ENCODE assay signal across 8 cellular contexts in genomic region chr13:102800145-102801041, GRCh38. TPM values are rescaled to one million over a fixed set of nuclear protein-coding genes. Genes with fewer than 3 reads are reported as not detected.
DNase-seq lines count a peak whose midpoint lies in the region; ATAC-seq and TF ChIP-seq lines count a peak whose summit lies in the region.

No MANE protein-coding gene starts in this region.

- 1 to 2% (median 2%) methylated on average over 53 to 81 of the region's 81 CpGs for WGBS in ovary, 3 donors
- WGBS in thyroid gland, 2 donors: 4 to 5% methylated on average over 29 to 31 of the region's 81 CpGs

- H3K36me3 ChIP-seq in ES-I3 (ENCODE audit: insufficient read depth, low read length) (no peaks in the 10 kb centered on the region), ovary (no peaks in the 10 kb centered on the region), thyroid gland (no peaks in the 10 kb centered on the region)

- H3K4me3 Mint-ChIP-seq in glutamatergic neuron (ENCODE audit: unreplicated experiment): peak overlapping the region; percentile 87

- H3K36me3 Mint-ChIP-seq in glutamatergic neuron (ENCODE audit: unreplicated experiment): peaks cover under 1% of the 10 kb centered on the region

- TF ChIP-seq CTCF in glutamatergic neuron (IDR thresholded peaks at IDR 0.05; ENCODE audit: partially characterized antibody, unreplicated experiment) (peak; percentile 84), ovary (IDR thresholded peaks at IDR 0.05) (peak; percentile 62 to 78 (median 65)), thyroid gland (IDR thresholded peaks at IDR 0.05) (peak; percentile 15 to 77 (median 55))

- H3K4me1 Mint-ChIP-seq in glutamatergic neuron (ENCODE audit: low read depth, unreplicated experiment): peaks cover 13% of the 10 kb centered on the region

- DNase-seq in KG1 (lab: John Stamatoyannopoulos, UW) (peak; percentile 73), SK-MEL-5 (ENCODE audit: low read depth, low spot score) (peak; percentile 65), glutamatergic neuron (peak; percentile 94), ovary (peak; percentile 72 to 87 (median 84)), thyroid gland (peak; percentile 77 to 81)
- peak; percentile 83 for DNase-seq in activated naive CD4-positive, alpha-beta T cell treated with anti-CD3 and anti-CD28 coated beads, Interleukin-2, amount 50 U/mL, for 16 hours

- in situ Hi-C loops in SK-MEL-5 (cut with HindIII; ENCODE audit: low pct_unique_long_range_greater_than_20kb, low sequenced_read_pairs): no loop called here

- peak; percentile 77 for ATAC-seq in GM21723 (IDR thresholded peaks at IDR 0.05; ENCODE audit: unreplicated experiment)

- H3K27ac ChIP-seq in ovary (peak overlapping the region; percentile 59 to 72), thyroid gland (peak overlapping the region; percentile 48 to 76 (median 69))

- H3K9me3 ChIP-seq in ES-I3 (ENCODE audit: control insufficient read depth, insufficient read depth, low read length) (no peaks in the 10 kb centered on the region), ovary (no peaks in the 10 kb centered on the region), thyroid gland (no peaks in the 10 kb centered on the region)

- H3K27me3 ChIP-seq in ovary: no peaks in the 10 kb centered on the region
- H3K27me3 ChIP-seq in thyroid gland: no peaks in the 10 kb centered on the region

- intact Hi-C loops in ovary (cut with DNase I): no loop called here
- intact Hi-C loops in thyroid gland (cut with DNase I): no loop called here

- H3K4me1 ChIP-seq in ES-I3 (ENCODE audit: insufficient read depth, low read length) (0 out of 2 replicates have a peak, but pooled peaks cover 6% of the 10 kb centered on the region), ovary (ENCODE audit: insufficient read depth) (peaks cover 2% of the 10 kb centered on the region), thyroid gland (peaks cover 0 to 10% of the 10 kb centered on the region in 2 donors)

- peaks cover 3% of the 10 kb centered on the region for H3K27me3 Mint-ChIP-seq in glutamatergic neuron (ENCODE audit: unreplicated experiment)

- H3K4me3 ChIP-seq in ovary: peak overlapping the region; percentile 73
- peak overlapping the region; percentile 37 to 77 (median 66) for H3K4me3 ChIP-seq in thyroid gland (replicated peaks in 1 of 3)

- peaks cover 8% of the 10 kb centered on the region for H3K9me3 Mint-ChIP-seq in glutamatergic neuron (ENCODE audit: unreplicated experiment)

- H3K27ac Mint-ChIP-seq in glutamatergic neuron (ENCODE audit: unreplicated experiment): no peak overlapping the region

- peak overlapping the region; percentile 61 for H3K9ac ChIP-seq in ES-I3 (ENCODE audit: low read depth, low read length)

- TF ChIP-seq POLR2A in ovary (IDR thresholded peaks at IDR 0.05) (no peak), thyroid gland (IDR thresholded peaks at IDR 0.05) (peak in 1 of 2 donors; percentile 34)

- no peak for TF ChIP-seq EP300 in ovary (IDR thresholded peaks at IDR 0.05)

RNA-seq across cellular contexts. Expression of gene BIVM, which starts 1.5 kb away (rescaled TPM):
- 15.5 and 17.2 TPM in 2 replicates for total RNA-seq in SK-MEL-5 (2014; rRNA removed; shearing (Covaris generic))
- polyA plus RNA-seq in SK-MEL-5 (2015; cell fraction: cytosol; rRNA removed): 10.5 and 10.8 TPM in 2 replicates
- polyA plus RNA-seq in SK-MEL-5 (2015; cell fraction: nucleus; rRNA removed): 36.7 and 48.3 TPM in 2 replicates
- total RNA-seq in glutamatergic neuron (ENCODE audit: unreplicated experiment): 39.2 TPM
- total RNA-seq in ovary: 10 to 100 TPM; 10.4 to 25.0 (median 21.9) TPM
- 10 to 100 TPM; 10.8 to 13.2 TPM for polyA plus RNA-seq in ovary
- 10 to 100 TPM; 16.5 to 27.2 (median 25.5) TPM for total RNA-seq in thyroid gland

RNA-seq across cellular contexts. Expression of gene POGLUT2, which starts 1.6 kb away (rescaled TPM):
- not detected in 2 replicates for total RNA-seq in SK-MEL-5 (2014; rRNA removed; shearing (Covaris generic))
- polyA plus RNA-seq in SK-MEL-5 (2015; cell fraction: cytosol; rRNA removed): not detected in 2 replicates
- polyA plus RNA-seq in SK-MEL-5 (2015; cell fraction: nucleus; rRNA removed): not detected in 2 replicates
- total RNA-seq in glutamatergic neuron (ENCODE audit: unreplicated experiment): 17.5 TPM
- total RNA-seq in ovary: 1 to 10 TPM; 4.5 to 8.1 (median 6.3) TPM
- 10 to 100 TPM in 1 of 2 donors, 1 to 10 TPM in 1; 8.3 to 13.0 TPM for polyA plus RNA-seq in ovary
- total RNA-seq in thyroid gland: 10 to 100 TPM in 1 of 4 donors, 1 to 10 TPM in 3; 2.8 to 10.2 (median 3.5) TPM

RNA-seq across cellular contexts. Expression of gene TEX30, which starts 26.8 kb away (rescaled TPM):
- 41.9 and 48.4 TPM in 2 replicates for total RNA-seq in SK-MEL-5 (2014; rRNA removed; shearing (Covaris generic))
- 23.0 and 27.1 TPM in 2 replicates for polyA plus RNA-seq in SK-MEL-5 (2015; cell fraction: cytosol; rRNA removed)
- 15.5 and 22.7 TPM in 2 replicates for polyA plus RNA-seq in SK-MEL-5 (2015; cell fraction: nucleus; rRNA removed)
- total RNA-seq in glutamatergic neuron (ENCODE audit: unreplicated experiment) (6.9 TPM), ovary (10 to 100 TPM in 2 of 7 donors, 1 to 10 TPM in 5; 7.0 to 14.7 (median 8.4) TPM), thyroid gland (10 to 100 TPM in 2 of 4 donors, 1 to 10 TPM in 2; 5.8 to 17.7 (median 8.9) TPM)
- 1 to 10 TPM; 6.4 to 9.1 TPM for polyA plus RNA-seq in ovary

RNA-seq across cellular contexts. Expression of gene ERCC5, which starts 45.4 kb away (rescaled TPM):
- 42.5 and 52.0 TPM in 2 replicates for total RNA-seq in SK-MEL-5 (2014; rRNA removed; shearing (Covaris generic))
- 26.4 and 28.0 TPM in 2 replicates for polyA plus RNA-seq in SK-MEL-5 (2015; cell fraction: cytosol; rRNA removed)
- polyA plus RNA-seq in SK-MEL-5 (2015; cell fraction: nucleus; rRNA removed): 120 and 155 TPM in 2 replicates
- total RNA-seq in glutamatergic neuron (ENCODE audit: unreplicated experiment) (40.8 TPM), ovary (10 to 100 TPM; 38.4 to 65.2 (median 46.1) TPM), thyroid gland (100 to 1,000 TPM in 2 of 4 donors, 10 to 100 TPM in 2; 57.2 to 119 (median 102) TPM)
- 10 to 100 TPM; 40.8 to 49.6 TPM for polyA plus RNA-seq in ovary

Comparison
In these comparisons a context has a peak if more than half of its experiments do, and no peak if none do; other contexts are left out.
1. Peak in every context shown above with its lines: DNase-seq, ATAC-seq, H3K4me3 ChIP-seq and H3K27ac ChIP-seq.